ENCODE assay signal across 22 cellular contexts in genomic region chr2:100826494-100826893, GRCh38. TPM values are rescaled to one million over a fixed set of nuclear protein-coding genes. Genes with fewer than 3 reads are reported as not detected.
"Had no signal": no experiment of that assay in that cellular context is flagged by ENCODE, and none has a peak within 500 bp of the region (broad histone marks: within the 10 kb centered on the region; RNA-seq: fewer than 3 reads in every experiment).

No MANE protein-coding gene starts in this region.

- H3K4me1 ChIP-seq: tibial nerve, uterus had no signal

- H3K36me3 ChIP-seq: left lung, neural progenitor cell, neutrophil, right atrium auricular region, sigmoid colon, spleen, tibial nerve, uterus had no signal

- H3K27ac ChIP-seq: left lung, neural progenitor cell, neutrophil, sigmoid colon, spleen, uterus had no signal

- H3K27me3 ChIP-seq: right atrium auricular region, sigmoid colon, uterus had no signal

- H3K4me3 ChIP-seq: left lung, lung, neural progenitor cell, right atrium auricular region, sigmoid colon, spleen, tibial nerve, uterus had no signal

- ATAC-seq: left colon; left lung; natural killer cell; stimulated activated effector memory CD8-positive, alpha-beta T cell treated with anti-CD3 and anti-CD28 coated beads, Interleukin-12 subunit alpha, Interleukin-12 subunit beta, amount 100 ng/mL, for 72 hours had no signal

- H3K9me3 ChIP-seq: left lung, neutrophil, uterus had no signal

- DNase-seq: hippocampal formation; kidney glomerular epithelial cell; left colon; left lung; mesendoderm; naive B cell; natural killer cell; nephron progenitor cell; occipital lobe; sigmoid colon; small intestine; spleen; stimulated activated CD4-positive, alpha-beta T cell treated with anti-CD3 and anti-CD28 coated beads, Interleukin-4, amount 100 ng/mL, for 24 hours; stimulated activated naive CD4-positive, alpha-beta T cell; substantia nigra; uterus had no signal

RNA-seq across cellular contexts. Expression of gene NPAS2, which starts 6.6 kb away (rescaled TPM):
- total RNA-seq: natural killer cell had no signal
